ENCODE assay signal across 20 cellular contexts in genomic region chr5:123496892-123497291, GRCh38. TPM values are rescaled to one million over a fixed set of nuclear protein-coding genes. Genes with fewer than 3 reads are reported as not detected.
DNase-seq lines count a peak whose midpoint lies in the region; ATAC-seq, FAIRE-seq and TF ChIP-seq lines count a peak whose summit lies in the region.
"Had no signal": no experiment of that assay in that cellular context is flagged by ENCODE, and none has a peak within 500 bp of the region (broad histone marks: within the 10 kb centered on the region; RNA-seq: fewer than 3 reads in every experiment).

No MANE protein-coding gene starts in this region.

- no peaks in the 10 kb centered on the region for H3K4me1 ChIP-seq in pancreas
- H3K4me1 ChIP-seq: HAP-1, upper lobe of left lung had no signal

- peak; percentile 34 for ATAC-seq in activated CD8-positive, alpha-beta T cell treated with anti-CD3 and anti-CD28 coated beads for 36 hours
- ATAC-seq in activated CD8-positive, alpha-beta T cell treated with anti-CD3 and anti-CD28 coated beads, Interleukin-2, amount 10 ng/mL, durations not matched to agents 7 days and 5 days, result no peak
- ATAC-seq in pancreas (peak; percentile 68 to 91 (median 86)), T-helper 17 cell (no peak), GM19452 (IDR thresholded peaks at IDR 0.05; ENCODE audit: unreplicated experiment) (no peak)

- FAIRE-seq in bronchial epithelial cell (lab: Jason Lieb, UNC) (no peak), pancreas (lab: Jason Lieb, UNC) (no peak)

- H3K36me3 ChIP-seq in bronchial epithelial cell (ENCODE audit: control insufficient read depth, insufficient read depth, low read length) (no peaks in the 10 kb centered on the region), pancreas (no peaks in the 10 kb centered on the region)
- H3K36me3 ChIP-seq: cardiac muscle cell, HAP-1, upper lobe of left lung had no signal

- H3K27ac ChIP-seq in pancreas, result no peak overlapping the region
- H3K27ac ChIP-seq: cardiac muscle cell, upper lobe of left lung, VCaP had no signal

- H3K9me3 Mint-ChIP-seq in activated CD8-positive, alpha-beta T cell treated with anti-CD3 and anti-CD28 coated beads for 36 hours, result no peaks in the 10 kb centered on the region
- H3K9me3 Mint-ChIP-seq in activated CD8-positive, alpha-beta T cell treated with anti-CD3 and anti-CD28 coated beads, Interleukin-2, amount 10 ng/mL, durations not matched to agents 7 days and 5 days (ENCODE audit: insufficient read depth), result no peaks in the 10 kb centered on the region
- H3K9me3 Mint-ChIP-seq: neural crest cell had no signal

- H3K27ac Mint-ChIP-seq in activated CD8-positive, alpha-beta T cell treated with anti-CD3 and anti-CD28 coated beads for 36 hours, result no peak overlapping the region
- H3K27ac Mint-ChIP-seq in activated CD8-positive, alpha-beta T cell treated with anti-CD3 and anti-CD28 coated beads, Interleukin-2, amount 10 ng/mL, durations not matched to agents 7 days and 5 days, result no peak overlapping the region
- H3K27ac Mint-ChIP-seq in T-helper 17 cell, result no peak overlapping the region

- POLR2A ChIA-PET in activated CD8-positive, alpha-beta T cell treated with anti-CD3 and anti-CD28 coated beads for 36 hours (lab: Charles Lee), result no interaction called here
- POLR2A ChIA-PET in activated CD8-positive, alpha-beta T cell treated with anti-CD3 and anti-CD28 coated beads, Interleukin-2, amount 10 ng/mL, durations not matched to agents 7 days and 5 days (lab: Charles Lee), result no interaction called here

- H3K27me3 Mint-ChIP-seq in activated CD8-positive, alpha-beta T cell treated with anti-CD3 and anti-CD28 coated beads for 36 hours, result peaks cover 9% of the 10 kb centered on the region
- peaks cover 3% of the 10 kb centered on the region for H3K27me3 Mint-ChIP-seq in activated CD8-positive, alpha-beta T cell treated with anti-CD3 and anti-CD28 coated beads, Interleukin-2, amount 10 ng/mL, durations not matched to agents 7 days and 5 days (ENCODE audit: low read depth)
- H3K27me3 Mint-ChIP-seq in T-helper 17 cell, result peaks cover 13% of the 10 kb centered on the region

- H3K9me3 ChIP-seq in pancreas, result no peaks in the 10 kb centered on the region
- no peaks in the 10 kb centered on the region for H3K9me3 ChIP-seq in T-helper 17 cell (ENCODE audit: control insufficient read depth, low read length, poor library complexity, severe bottlenecking)
- H3K9me3 ChIP-seq: HAP-1, upper lobe of left lung had no signal

- no peaks in the 10 kb centered on the region for H3K36me3 Mint-ChIP-seq in activated CD8-positive, alpha-beta T cell treated with anti-CD3 and anti-CD28 coated beads for 36 hours (ENCODE audit: low read depth)
- H3K36me3 Mint-ChIP-seq in activated CD8-positive, alpha-beta T cell treated with anti-CD3 and anti-CD28 coated beads, Interleukin-2, amount 10 ng/mL, durations not matched to agents 7 days and 5 days (ENCODE audit: low read depth), result no peaks in the 10 kb centered on the region
- H3K36me3 Mint-ChIP-seq in T-helper 17 cell (ENCODE audit: low read depth), result no peaks in the 10 kb centered on the region

- intact Hi-C loops in activated CD8-positive, alpha-beta T cell treated with anti-CD3 and anti-CD28 coated beads for 36 hours (cut with micrococcal nuclease), result no loop called here
- intact Hi-C loops in pancreas (cut with DNase I), result no loop called here

- WGBS in pancreas, 2 donors, result 28 to 40% methylated on average over 3 of the region's 3 CpGs

- no peaks in the 10 kb centered on the region for H3K27me3 ChIP-seq in bronchial epithelial cell (ENCODE audit: control insufficient read depth, insufficient read depth, low read length)
- no peaks in the 10 kb centered on the region for H3K27me3 ChIP-seq in pancreas
- H3K27me3 ChIP-seq: cardiac muscle cell, upper lobe of left lung had no signal

- CTCF ChIA-PET in activated CD8-positive, alpha-beta T cell treated with anti-CD3 and anti-CD28 coated beads for 36 hours (lab: Charles Lee), result interaction anchor here (1.0 to 1.6 kb wide), 3 partner anchors 10 to 73 kb away, joined by 3 to 6 read pairs (median 3); partner anchors contain the start of gene CEP120
- CTCF ChIA-PET in activated CD8-positive, alpha-beta T cell treated with anti-CD3 and anti-CD28 coated beads, Interleukin-2, amount 10 ng/mL, durations not matched to agents 7 days and 5 days (lab: Charles Lee), result interaction anchor here (1.4 kb wide), 1 partner anchor 73 kb away, joined by 3 read pairs; the partner anchor contains the start of gene CEP120

- H3K4me3 ChIP-seq in bronchial epithelial cell (ENCODE audit: low read depth, low read length), result no peak overlapping the region
- no peak overlapping the region for H3K4me3 ChIP-seq in pancreas
- H3K4me3 ChIP-seq: cardiac muscle cell, HAP-1, upper lobe of left lung had no signal

- no peak for TF ChIP-seq CTCF in activated CD8-positive, alpha-beta T cell treated with anti-CD3 and anti-CD28 coated beads for 36 hours (IDR thresholded peaks at IDR 0.05)
- TF ChIP-seq CTCF in bronchial epithelial cell (IDR thresholded peaks at IDR 0.05; ENCODE audit: insufficient read depth, low read length, severe bottlenecking) (no peak), pancreas (IDR thresholded peaks at IDR 0.05) (no peak)

- peak; percentile 23 for DNase-seq in activated CD8-positive, alpha-beta T cell treated with anti-CD3 and anti-CD28 coated beads for 36 hours
- no peak for DNase-seq in activated CD8-positive, alpha-beta T cell treated with anti-CD3 and anti-CD28 coated beads, Interleukin-2, amount 10 ng/mL, durations not matched to agents 7 days and 5 days
- DNase-seq in M059J (ENCODE audit: low read depth) (peak; percentile 41), bronchial epithelial cell (ENCODE audit: low read depth) (peak; percentile 14), pancreas (peak; percentile 19 to 71 (median 61)), T-helper 17 cell (no peak), DMS53 treated with DMSO at 0.1 percent for 48 hours (lab: John Stamatoyannopoulos, UW; ENCODE audit: unreplicated experiment) (no peak)
- DNase-seq: activated CD8-positive, alpha-beta memory T cell treated with anti-CD3 and anti-CD28 coated beads, Interleukin-2, amount 50 U/mL, for 4 hours; AML-193; effector CD8-positive, alpha-beta T cell; mesendoderm; NCI-H1048; stimulated activated CD4-positive, alpha-beta T cell treated with anti-CD3 and anti-CD28 coated beads, Interleukin-4, amount 100 ng/mL, for 24 hours; SW 1271; upper lobe of left lung had no signal

- H3K4me3 Mint-ChIP-seq in activated CD8-positive, alpha-beta T cell treated with anti-CD3 and anti-CD28 coated beads for 36 hours, result no peak overlapping the region
- H3K4me3 Mint-ChIP-seq in activated CD8-positive, alpha-beta T cell treated with anti-CD3 and anti-CD28 coated beads, Interleukin-2, amount 10 ng/mL, durations not matched to agents 7 days and 5 days, result no peak overlapping the region
- H3K4me3 Mint-ChIP-seq in T-helper 17 cell, result no peak overlapping the region
- H3K4me3 Mint-ChIP-seq: neural crest cell had no signal

- H3K4me1 Mint-ChIP-seq in activated CD8-positive, alpha-beta T cell treated with anti-CD3 and anti-CD28 coated beads for 36 hours (ENCODE audit: low read depth), result peaks cover 4% of the 10 kb centered on the region
- no peaks in the 10 kb centered on the region for H3K4me1 Mint-ChIP-seq in activated CD8-positive, alpha-beta T cell treated with anti-CD3 and anti-CD28 coated beads, Interleukin-2, amount 10 ng/mL, durations not matched to agents 7 days and 5 days (ENCODE audit: low read depth)
- H3K4me1 Mint-ChIP-seq in T-helper 17 cell, result no peaks in the 10 kb centered on the region
- H3K4me1 Mint-ChIP-seq: neural crest cell had no signal

RNA-seq across cellular contexts. Expression of gene CSNK1G3, which starts 15.1 kb away (rescaled TPM):
- total RNA-seq in activated CD8-positive, alpha-beta T cell treated with anti-CD3 and anti-CD28 coated beads for 36 hours, result 10 to 100 TPM; 36.1 to 39.2 TPM
- 10 to 100 TPM; 26.9 to 28.6 TPM for total RNA-seq in activated CD8-positive, alpha-beta T cell treated with anti-CD3 and anti-CD28 coated beads, Interleukin-2, amount 10 ng/mL, durations not matched to agents 7 days and 5 days
- total RNA-seq in M059J (2014; rRNA removed; shearing (Covaris generic)), result 43.3 and 43.6 TPM in 2 replicates
- total RNA-seq in bronchial epithelial cell, result 46.6 and 50.0 TPM in 2 replicates
- 10 to 100 TPM; 11.3 to 29.0 (median 16.7) TPM for total RNA-seq in pancreas
- polyA plus RNA-seq in pancreas, result 1 to 10 TPM; 3.9 to 6.0 TPM
- total RNA-seq in T-helper 17 cell, result 10 to 100 TPM; 61.8 to 65.7 TPM

Comparison
In these comparisons a context has a peak if more than half of its experiments do, and no peak if none do; other contexts are left out.
1. ATAC-seq: peak in activated CD8-positive, alpha-beta T cell treated with anti-CD3 and anti-CD28 coated beads for 36 hours (single experiment) and pancreas (4 of 4); none in activated CD8-positive, alpha-beta T cell treated with anti-CD3 and anti-CD28 coated beads, Interleukin-2, amount 10 ng/mL, durations not matched to agents 7 days and 5 days (single experiment), T-helper 17 cell (single experiment) and GM19452 (single experiment).
2. DNase-seq: peak in activated CD8-positive, alpha-beta T cell treated with anti-CD3 and anti-CD28 coated beads for 36 hours (single experiment), M059J (single experiment), bronchial epithelial cell (single experiment) and pancreas (6 of 6); none in activated CD8-positive, alpha-beta T cell treated with anti-CD3 and anti-CD28 coated beads, Interleukin-2, amount 10 ng/mL, durations not matched to agents 7 days and 5 days (single experiment), T-helper 17 cell (0 of 3) and DMS53 treated with DMSO at 0.1 percent for 48 hours (single experiment).